In the genomic region with DNA sequence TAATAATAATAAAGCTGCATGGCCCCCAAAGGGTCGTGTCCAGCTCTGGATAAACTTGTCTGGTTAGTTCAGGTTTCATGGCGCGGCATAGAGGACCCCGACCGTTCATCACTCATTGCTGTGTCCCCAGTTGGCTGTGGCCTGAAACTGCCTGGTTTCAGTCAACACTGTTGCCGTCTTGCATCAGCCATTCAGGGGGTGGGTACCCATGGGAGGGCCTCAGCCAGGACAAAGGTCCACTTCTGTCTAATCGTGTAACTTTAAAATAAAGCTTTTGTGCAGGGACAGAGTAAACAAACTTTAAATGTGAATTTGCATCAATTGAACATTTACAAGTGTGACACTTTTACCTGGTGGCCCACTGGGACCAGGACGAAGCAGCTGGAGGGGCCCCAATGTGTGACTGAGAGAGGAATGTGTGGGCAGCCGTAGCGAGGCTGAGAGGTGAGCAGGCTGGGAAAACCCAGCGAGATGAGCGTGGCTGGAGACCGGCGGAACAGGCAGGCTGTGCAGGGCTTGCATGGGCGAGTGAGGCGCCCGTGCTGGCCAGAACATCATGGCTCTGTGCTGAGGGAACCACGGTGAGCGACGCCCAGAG, we compare ENCODE assay signal across 1 cellular context.
TF ChIP-seq lines count a peak whose summit lies in the region.

No MANE protein-coding gene starts in this region.

TF ChIP-seq in GM23338, 12 proteins besides CTCF, POLR2A, EP300 and RAD21 (continued from another document):
- no peak for TF ChIP-seq STAT1 (IDR thresholded peaks at IDR 0.05; ENCODE audit: unreplicated experiment)
TF ChIP-seq in GM23338: peak in this region for 0.
